Comparison of ENCODE assay signal across 9 cellular contexts in genomic region chr20:46568570-46569129, GRCh38. TPM values are rescaled to one million over a fixed set of nuclear protein-coding genes. Genes with fewer than 3 reads are reported as not detected.
A peak's percentile ranks its signal among the peaks of the same experiment; 100 is the strongest.
DNase-seq lines count a peak whose midpoint lies in the region; ATAC-seq and TF ChIP-seq lines count a peak whose summit lies in the region.
"Had no signal": no experiment of that assay in that cellular context is flagged by ENCODE, and none has a peak within 500 bp of the region (broad histone marks: within the 10 kb centered on the region; RNA-seq: fewer than 3 reads in every experiment).

No MANE protein-coding gene starts in this region.

- H3K9me3 ChIP-seq in Panc1 (ENCODE audit: control insufficient read depth, insufficient read depth, low read depth, low read length), result no peaks in the 10 kb centered on the region
- no peaks in the 10 kb centered on the region for H3K9me3 ChIP-seq in WERI-Rb-1 (ENCODE audit: severe bottlenecking)

- TF ChIP-seq CTCF in Panc1 (IDR thresholded peaks at IDR 0.05) (no peak), foreskin fibroblast (IDR thresholded peaks at IDR 0.05; ENCODE audit: low read depth, low read length) (no peak), RWPE1 (conservative IDR thresholded peaks at IDR 0.05; ENCODE audit: low read depth) (no peak), WERI-Rb-1 (IDR thresholded peaks at IDR 0.05; ENCODE audit: low read depth, low read length) (no peak)

- CTCF ChIA-PET in Panc1 (lab: Charles Lee), result no interaction called here
- CTCF ChIA-PET in RWPE1 (lab: Yijun Ruan, JAX), result interaction anchor here (0.6 to 1.4 kb wide), 4 partner anchors 9 to 948 kb away, joined by 3 to 6 read pairs (median 4); no protein-coding TSS in a partner anchor

- H3K27ac ChIP-seq in Panc1 (ENCODE audit: low read length) (no peak overlapping the region), RWPE1 (no peak overlapping the region), WERI-Rb-1 (no peak overlapping the region)

- no peaks in the 10 kb centered on the region; the same call in 1 of the 2 replicates for H3K27me3 ChIP-seq in Panc1 (ENCODE audit: control insufficient read depth, insufficient read depth, low read length)
- no peaks in the 10 kb centered on the region for H3K27me3 ChIP-seq in WERI-Rb-1 (ENCODE audit: insufficient read depth, low read depth, severe bottlenecking)

- POLR2A ChIA-PET in Panc1 (lab: Charles Lee), result interaction anchor here (0.7 kb wide), 1 partner anchor 489 kb away, joined by 3 read pairs; no protein-coding TSS in a partner anchor
- POLR2A ChIA-PET in RWPE1 (lab: Yijun Ruan, JAX; ENCODE audit: low non-redundant PET), result no interaction called here

- H3K4me1 ChIP-seq in Panc1 (ENCODE audit: control insufficient read depth, insufficient read depth, low read length), result peaks cover 3% of the 10 kb centered on the region; the same call in 1 of the 2 replicates

- DNase-seq in H4 (ENCODE audit: low spot score) (peak; percentile 83), Panc1 (ENCODE audit: low read depth, low spot score) (no peak), foreskin fibroblast (peak; percentile 72 to 90), retina (peak; percentile 29), epidermal melanocyte (ENCODE audit: insufficient read length, low spot score) (no peak), RWPE1 (ENCODE audit: low spot score) (no peak), WERI-Rb-1 (no peak)
- DNase-seq: activated CD4-positive, alpha-beta T cell treated with anti-CD3 and anti-CD28 coated beads for 36 hours had no signal

- H3K4me3 ChIP-seq in Panc1 (ENCODE audit: low read depth in 2 of 2, low read length in 2 of 2), result no peak overlapping the region
- H3K4me3 ChIP-seq in foreskin fibroblast (ENCODE audit: low read depth in 1 of 2, low read length in 2 of 2), result no peak overlapping the region
- no peak overlapping the region for H3K4me3 ChIP-seq in WERI-Rb-1 (ENCODE audit: low read depth, low read length)

- intact Hi-C loops in Panc1 (cut with micrococcal nuclease; ENCODE audit: unreplicated experiment), result no loop called here

- ATAC-seq in Panc1 (0 out of 2 replicates have a peak, but pooled peaks have one; percentile 32), GM21619 (IDR thresholded peaks at IDR 0.05; ENCODE audit: unreplicated experiment) (no peak)
- ATAC-seq: activated CD4-positive, alpha-beta T cell treated with anti-CD3 and anti-CD28 coated beads for 36 hours had no signal

- in situ Hi-C loops in Panc1 (cut with HindIII; ENCODE audit: low pct_unique_long_range_greater_than_20kb, low sequenced_read_pairs), result no loop called here

- H3K36me3 ChIP-seq in Panc1 (ENCODE audit: control insufficient read depth, insufficient read depth, low read length) (no peaks in the 10 kb centered on the region), WERI-Rb-1 (no peaks in the 10 kb centered on the region)

- BruUV-seq in Panc1 (replicated peaks; lab: Mats Ljungman, UMichigan), result no TSS peak

RNA-seq across cellular contexts. Expression of gene OCSTAMP, which starts 18.2 kb away (rescaled TPM):
- total RNA-seq in H4 (2014; rRNA removed; shearing (Covaris generic)), result not detected in 2 replicates
- total RNA-seq in Panc1 (2021; ENCODE audit: unreplicated experiment), result not detected
- not detected for polyA plus RNA-seq in Panc1 (2012; ENCODE audit: insufficient read length)

RNA-seq across cellular contexts. Expression of gene ZNF334, which starts 55.3 kb away (rescaled TPM):
- 0.14 TPM in 1 of 2 replicates, not detected in the other for total RNA-seq in H4 (2014; rRNA removed; shearing (Covaris generic))
- 0.28 TPM for total RNA-seq in Panc1 (2021; ENCODE audit: unreplicated experiment)
- polyA plus RNA-seq in Panc1 (2012; ENCODE audit: insufficient read length), result 0.12 TPM

Comparison
In these comparisons a context has a peak if more than half of its experiments do, and no peak if none do; other contexts are left out.
1. DNase-seq: peak in H4 (single experiment), foreskin fibroblast (2 of 2) and retina (single experiment); none in Panc1 (single experiment), epidermal melanocyte (single experiment), RWPE1 (single experiment) and WERI-Rb-1 (single experiment).